16 cellular contexts compared by ENCODE assay signal in genomic region chr1:115647000-115647399, GRCh38. TPM values are rescaled to one million over a fixed set of nuclear protein-coding genes. Genes with fewer than 3 reads are reported as not detected.
A peak's percentile ranks its signal among the peaks of the same experiment; 100 is the strongest.
DNase-seq lines count a peak whose midpoint lies in the region; ATAC-seq and TF ChIP-seq lines count a peak whose summit lies in the region.
"Had no signal": no experiment of that assay in that cellular context is flagged by ENCODE, and none has a peak within 500 bp of the region (broad histone marks: within the 10 kb centered on the region; RNA-seq: fewer than 3 reads in every experiment).

No MANE protein-coding gene starts in this region.

- intact Hi-C loops in adrenal gland (cut with DNase I): no loop called here
- intact Hi-C loops in psoas muscle (cut with DNase I): no loop called here

- peak overlapping the region; percentile 98 for H3K4me2 ChIP-seq in Loucy (ENCODE audit: low read depth, low read length, poor library complexity, severe bottlenecking)

- H3K36me3 ChIP-seq in Loucy (ENCODE audit: insufficient read depth, low read length) (peaks cover 13% of the 10 kb centered on the region), adrenal gland (replicated peaks in 1 of 2) (no peaks in the 10 kb centered on the region), psoas muscle (ENCODE audit: insufficient read depth in 1 of 2, low read depth in 1 of 2) (no peaks in the 10 kb centered on the region)
- H3K36me3 ChIP-seq: prostate gland had no signal

- H3K27ac ChIP-seq in adrenal gland (peak overlapping the region in 2 of 5 donors; percentile 31 to 53), psoas muscle (no peak overlapping the region)
- H3K27ac ChIP-seq: prostate gland, SK-N-MC had no signal

- peak in 3 of 4 donors; percentile 50 to 75 (median 71) for ATAC-seq in psoas muscle
- ATAC-seq in HG02588 (IDR thresholded peaks at IDR 0.05; ENCODE audit: unreplicated experiment): no peak
- ATAC-seq: HCT116 had no signal

- in situ Hi-C loops in G401 (cut with HindIII; ENCODE audit: low sequenced_read_pairs): no loop called here

- H4K20me1 ChIP-seq in Loucy (ENCODE audit: insufficient read depth, low read length, poor library complexity, severe bottlenecking): peaks cover 38% of the 10 kb centered on the region

- TF ChIP-seq POLR2A in adrenal gland (IDR thresholded peaks at IDR 0.05): no peak

- no peaks in the 10 kb centered on the region for H3K9me2 ChIP-seq in Loucy (replicated peaks; ENCODE audit: low read depth, low read length)

- peaks cover 92% of the 10 kb centered on the region for H3K79me2 ChIP-seq in Loucy (ENCODE audit: insufficient read depth, low read length)

- peak overlapping the region; percentile 86 for H3K9ac ChIP-seq in Loucy (ENCODE audit: low read depth, low read length, poor library complexity, severe bottlenecking)

- H3K27me3 ChIP-seq in Loucy (ENCODE audit: insufficient read depth, low read length, poor library complexity, severe bottlenecking) (no peaks in the 10 kb centered on the region), adrenal gland (no peaks in the 10 kb centered on the region), psoas muscle (ENCODE audit: insufficient read depth in 3 of 3, low read length in 2 of 3) (no peaks in the 10 kb centered on the region)

- peak in 6 of 7 donors; percentile 34 to 74 (median 62) for DNase-seq in adrenal gland
- peak; percentile 40 for DNase-seq in fibroblast of the aortic adventitia (ENCODE audit: low read depth)
- DNase-seq in psoas muscle: no peak
- no peak for DNase-seq in G401 (ENCODE audit: low spot score)
- no peak for DNase-seq in hippocampal formation (lab: John Stamatoyannopoulos, UW)
- DNase-seq: activated naive CD4-positive, alpha-beta T cell; activated T-cell treated with anti-CD3 and anti-CD28 coated beads, Interleukin-2, amount 50 U/mL, for 4 hours; amniotic stem cell; NCI-H1436 treated with DMSO at 0.1 percent for 48 hours; NCI-H524 had no signal

- H3K4me1 ChIP-seq in Loucy (ENCODE audit: insufficient read depth, low read length, poor library complexity, severe bottlenecking): peaks cover 85% of the 10 kb centered on the region
- peaks cover 17 to 35% of the 10 kb centered on the region in 2 donors for H3K4me1 ChIP-seq in adrenal gland (replicated peaks in 1 of 2)
- peaks cover 4% of the 10 kb centered on the region for H3K4me1 ChIP-seq in psoas muscle
- H3K4me1 ChIP-seq: prostate gland had no signal

- TF ChIP-seq CTCF in Loucy (conservative IDR thresholded peaks at IDR 0.05; ENCODE audit: low read length) (no peak), adrenal gland (IDR thresholded peaks at IDR 0.05) (no peak), fibroblast of the aortic adventitia (IDR thresholded peaks at IDR 0.05; ENCODE audit: insufficient read depth, low read length) (no peak), psoas muscle (IDR thresholded peaks at IDR 0.05) (no peak)

- H3K4me3 ChIP-seq in Loucy (ENCODE audit: low read length, poor library complexity, severe bottlenecking): peak overlapping the region; percentile 88
- H3K4me3 ChIP-seq in adrenal gland: no peak overlapping the region
- no peak overlapping the region for H3K4me3 ChIP-seq in fibroblast of the aortic adventitia (ENCODE audit: low read depth, low read length)
- H3K4me3 ChIP-seq in psoas muscle: no peak overlapping the region
- H3K4me3 ChIP-seq: lung, prostate gland, SK-N-MC had no signal

- H3K9me3 ChIP-seq in Loucy (ENCODE audit: insufficient read depth, low read depth, low read length): no peaks in the 10 kb centered on the region
- no peaks in the 10 kb centered on the region for H3K9me3 ChIP-seq in adrenal gland (replicated peaks in 1 of 3)
- H3K9me3 ChIP-seq in psoas muscle: no peaks in the 10 kb centered on the region
- H3K9me3 ChIP-seq: prostate gland had no signal

- 0 out of 2 replicates have a peak, but pooled peaks cover 5% of the 10 kb centered on the region for H3F3A ChIP-seq in Loucy (ENCODE audit: low read depth)

- 38 to 49% (median 42%) methylated on average over 4 of the region's 4 CpGs for WGBS in adrenal gland, 4 donors
- WGBS in psoas muscle, 3 donors: 74 to 79% (median 77%) methylated on average over 4 of the region's 4 CpGs

- no peak overlapping the region for H2AFZ ChIP-seq in Loucy (ENCODE audit: low read length)

RNA-seq across cellular contexts. Expression of gene VANGL1, which starts 5.2 kb away (rescaled TPM):
- total RNA-seq in adrenal gland: 10 to 100 TPM; 10.1 to 19.1 (median 11.9) TPM
- polyA plus RNA-seq in adrenal gland: 1 to 10 TPM; 2.0 to 9.9 (median 2.2) TPM
- total RNA-seq in fibroblast of the aortic adventitia (ENCODE audit: low replicate concordance): 6.0 and 14.3 TPM in 2 replicates
- total RNA-seq in psoas muscle: 1 to 10 TPM; 1.2 to 2.4 (median 1.7) TPM
- 1 to 10 TPM in 1 of 3 donors, under 1 TPM in 2; 0.48 to 1.1 (median 0.61) TPM for polyA plus RNA-seq in psoas muscle
- 1.5 and 2.3 TPM in 2 replicates for total RNA-seq in G401 (2014; rRNA removed; shearing (Covaris generic))

Comparison
In these comparisons a context has a peak if more than half of its experiments do, and no peak if none do; other contexts are left out.
1. DNase-seq: peak in adrenal gland (6 of 7) and fibroblast of the aortic adventitia (single experiment); none in psoas muscle (0 of 2), G401 (single experiment) and hippocampal formation (0 of 2).